8 cellular contexts compared by ENCODE assay signal in genomic region chr6:143427109-143427817, GRCh38. TPM values are rescaled to one million over a fixed set of nuclear protein-coding genes. Genes with fewer than 3 reads are reported as not detected.
DNase-seq lines count a peak whose midpoint lies in the region; ATAC-seq and TF ChIP-seq lines count a peak whose summit lies in the region.

No MANE protein-coding gene starts in this region.

- no peak overlapping the region for H3K4me3 Mint-ChIP-seq in activated T-cell treated with anti-CD3 and anti-CD28 coated beads, Interleukin-2, amount 50 U/mL, for 4 hours
- no peak overlapping the region for H3K4me3 Mint-ChIP-seq in neural progenitor cell

- peaks cover 16% of the 10 kb centered on the region for H3K36me3 Mint-ChIP-seq in activated T-cell treated with anti-CD3 and anti-CD28 coated beads, Interleukin-2, amount 50 U/mL, for 4 hours (ENCODE audit: insufficient read depth)
- H3K36me3 Mint-ChIP-seq in neural progenitor cell: no peaks in the 10 kb centered on the region

- H3F3A ChIP-seq in neural progenitor cell (ENCODE audit: low read depth): no peaks in the 10 kb centered on the region

- no peaks in the 10 kb centered on the region for H4K20me1 ChIP-seq in DND-41 (ENCODE audit: insufficient read depth, low read length)
- no peaks in the 10 kb centered on the region for H4K20me1 ChIP-seq in fibroblast of lung (ENCODE audit: control insufficient read depth, extremely low read depth, insufficient read depth, low read length)
- H4K20me1 ChIP-seq in neural progenitor cell (ENCODE audit: low read depth): no peaks in the 10 kb centered on the region

- no peak overlapping the region for H3K9ac ChIP-seq in DND-41 (ENCODE audit: low read depth, low read length)
- H3K9ac ChIP-seq in fibroblast of lung (ENCODE audit: insufficient read depth, low read length): no peak overlapping the region
- no peak overlapping the region for H3K9ac ChIP-seq in neural progenitor cell

- peaks cover 5% of the 10 kb centered on the region for H3K4me1 Mint-ChIP-seq in activated T-cell treated with anti-CD3 and anti-CD28 coated beads, Interleukin-2, amount 50 U/mL, for 4 hours (ENCODE audit: low read depth)
- H3K4me1 Mint-ChIP-seq in neural progenitor cell: no peaks in the 10 kb centered on the region

- DNase-seq in DND-41: peak; percentile 77
- DNase-seq in HT1080 (ENCODE audit: low read depth): peak; percentile 76
- DNase-seq in OCI-M2 (lab: John Stamatoyannopoulos, UW; ENCODE audit: unreplicated experiment): peak; percentile 18
- peak; percentile 68 for DNase-seq in activated T-cell treated with anti-CD3 and anti-CD28 coated beads, Interleukin-2, amount 50 U/mL, for 4 hours
- peak; percentile 84 to 92 for DNase-seq in fibroblast of lung (ENCODE audit: low read depth in 2 of 2)
- peak; percentile 88 for DNase-seq in neural progenitor cell (ENCODE audit: low spot score)
- DNase-seq in superior temporal gyrus (ENCODE audit: extremely low spot score): peak; percentile 80

- no peaks in the 10 kb centered on the region for H3K27me3 ChIP-seq in DND-41 (ENCODE audit: insufficient read depth, low read length, poor library complexity)
- H3K27me3 ChIP-seq in fibroblast of lung (ENCODE audit: control insufficient read depth, insufficient read depth, low read length): no peaks in the 10 kb centered on the region
- no peaks in the 10 kb centered on the region for H3K27me3 ChIP-seq in neural progenitor cell

- H3K79me2 ChIP-seq in DND-41 (ENCODE audit: insufficient read depth, low read length): no peaks in the 10 kb centered on the region
- no peaks in the 10 kb centered on the region for H3K79me2 ChIP-seq in fibroblast of lung (ENCODE audit: control insufficient read depth, insufficient read depth, low read length)
- H3K79me2 ChIP-seq in neural progenitor cell (ENCODE audit: low read depth): no peaks in the 10 kb centered on the region

- ATAC-seq in DND-41 (ENCODE audit: insufficient read depth, low read depth) (peak; percentile 100), GM21515 (IDR thresholded peaks at IDR 0.05; ENCODE audit: unreplicated experiment) (peak; percentile 100)
- peak; percentile 95 to 98 for ATAC-seq in activated T-cell treated with anti-CD3 and anti-CD28 coated beads, Interleukin-2, amount 50 U/mL, for 4 hours

- H2AFZ ChIP-seq in DND-41 (ENCODE audit: low read depth, low read length) (no peak overlapping the region), fibroblast of lung (ENCODE audit: low read length) (no peak overlapping the region), neural progenitor cell (replicated peaks) (no peak overlapping the region)

- H3K27me3 Mint-ChIP-seq in activated T-cell treated with anti-CD3 and anti-CD28 coated beads, Interleukin-2, amount 50 U/mL, for 4 hours (ENCODE audit: low read depth): no peaks in the 10 kb centered on the region
- H3K27me3 Mint-ChIP-seq in neural progenitor cell (ENCODE audit: insufficient read depth, low read depth): no peaks in the 10 kb centered on the region

- H3K4me3 ChIP-seq in DND-41 (ENCODE audit: low read depth in 1 of 2, low read length in 2 of 2) (no peak overlapping the region), fibroblast of lung (replicated peaks in 1 of 4; ENCODE audit: control extremely low read depth in 1 of 4, insufficient read depth in 1 of 4, low read depth in 3 of 4, low read length in 4 of 4) (no peak overlapping the region), neural progenitor cell (no peak overlapping the region)

- TF ChIP-seq CTCF in DND-41 (IDR thresholded peaks at IDR 0.05; ENCODE audit: borderline replicate concordance, extremely low read depth, low read length, poor library complexity, severe bottlenecking) (peak; percentile 96), fibroblast of lung (conservative IDR thresholded peaks at IDR 0.05 in 1 of 2, IDR thresholded peaks at IDR 0.05 in 1 of 2; ENCODE audit: low read depth in 1 of 2, low read length in 2 of 2) (peak; percentile 98 to 100), neural progenitor cell (IDR thresholded peaks at IDR 0.05) (peak; percentile 98)

- no peaks in the 10 kb centered on the region for H3K4me1 ChIP-seq in DND-41 (ENCODE audit: insufficient read depth, low read length)
- peaks cover 3% of the 10 kb centered on the region for H3K4me1 ChIP-seq in fibroblast of lung (ENCODE audit: control insufficient read depth, extremely low read depth, insufficient read depth, low read length)
- no peaks in the 10 kb centered on the region for H3K4me1 ChIP-seq in neural progenitor cell

- H3K36me3 ChIP-seq in DND-41 (ENCODE audit: insufficient read depth, low read length) (peaks cover 16% of the 10 kb centered on the region; the same call in 1 of the 2 replicates), fibroblast of lung (ENCODE audit: control insufficient read depth, insufficient read depth, low read length) (no peaks in the 10 kb centered on the region), neural progenitor cell (no peaks in the 10 kb centered on the region)

- H3K4me2 ChIP-seq in DND-41 (ENCODE audit: insufficient read depth, low read length) (no peak overlapping the region), fibroblast of lung (ENCODE audit: extremely low read depth, insufficient read depth, low read length) (no peak overlapping the region), neural progenitor cell (no peak overlapping the region)

- H3K27ac ChIP-seq in DND-41 (ENCODE audit: low read length) (no peak overlapping the region), fibroblast of lung (ENCODE audit: insufficient read depth, low read length) (no peak overlapping the region), neural progenitor cell (no peak overlapping the region)

- no peak overlapping the region for H3K27ac Mint-ChIP-seq in neural progenitor cell

- H3K9me3 ChIP-seq in DND-41 (ENCODE audit: insufficient read depth, low read length, severe bottlenecking): no peaks in the 10 kb centered on the region
- no peaks in the 10 kb centered on the region for H3K9me3 ChIP-seq in fibroblast of lung (ENCODE audit: control insufficient read depth, insufficient read depth, low read depth, low read length)
- H3K9me3 ChIP-seq in neural progenitor cell (ENCODE audit: low read depth): no peaks in the 10 kb centered on the region

- no peaks in the 10 kb centered on the region for H3K9me3 Mint-ChIP-seq in activated T-cell treated with anti-CD3 and anti-CD28 coated beads, Interleukin-2, amount 50 U/mL, for 4 hours
- H3K9me3 Mint-ChIP-seq in neural progenitor cell: no peaks in the 10 kb centered on the region

RNA-seq across cellular contexts. Expression of gene ADAT2, which starts 23.2 kb away (rescaled TPM):
- total RNA-seq in HT1080 (2014; rRNA removed; shearing (Covaris generic)): 5.2 and 5.8 TPM in 2 replicates
- 5.5 and 7.1 TPM in 2 replicates for polyA plus RNA-seq in HT1080 (2015; cell fraction: cytosol; rRNA removed)
- 55.7 and 61.5 TPM in 2 replicates for polyA plus RNA-seq in HT1080 (2015; cell fraction: nucleus; rRNA removed)
- 10 to 100 TPM; 28.8 to 30.9 (median 29.3) TPM for total RNA-seq in activated T-cell treated with anti-CD3 and anti-CD28 coated beads, Interleukin-2, amount 50 U/mL, for 4 hours
- 4.1 and 5.0 TPM in 2 replicates for total RNA-seq in fibroblast of lung
- 4.7 TPM in 2 replicates for polyA plus RNA-seq in fibroblast of lung
- polyA plus RNA-seq in fibroblast of lung (2012): 3.4 and 3.7 TPM in 2 replicates
- polyA minus RNA-seq in fibroblast of lung (ENCODE audit: low replicate concordance): 0.16 and 1.1 TPM in 2 replicates
- total RNA-seq in neural progenitor cell (ENCODE audit: low replicate concordance): 12.2 and 17.8 TPM in 2 replicates

RNA-seq across cellular contexts. Expression of gene PEX3, which starts 23.3 kb away (rescaled TPM):
- 26.7 and 27.7 TPM in 2 replicates for total RNA-seq in HT1080 (2014; rRNA removed; shearing (Covaris generic))
- 12.2 and 13.8 TPM in 2 replicates for polyA plus RNA-seq in HT1080 (2015; cell fraction: cytosol; rRNA removed)
- polyA plus RNA-seq in HT1080 (2015; cell fraction: nucleus; rRNA removed): 23.8 and 29.5 TPM in 2 replicates
- 10 to 100 TPM; 22.3 to 26.5 (median 25.5) TPM for total RNA-seq in activated T-cell treated with anti-CD3 and anti-CD28 coated beads, Interleukin-2, amount 50 U/mL, for 4 hours
- 20.3 and 25.6 TPM in 2 replicates for total RNA-seq in fibroblast of lung
- 22.4 and 31.2 TPM in 2 replicates for polyA plus RNA-seq in fibroblast of lung
- polyA plus RNA-seq in fibroblast of lung (2012): 16.9 and 23.3 TPM in 2 replicates
- 6.4 and 13.0 TPM in 2 replicates for polyA minus RNA-seq in fibroblast of lung (ENCODE audit: low replicate concordance)
- total RNA-seq in neural progenitor cell (ENCODE audit: low replicate concordance): 12.0 and 25.5 TPM in 2 replicates

Comparison
In these comparisons a context has a peak if more than half of its experiments do, and no peak if none do; other contexts are left out.
1. DNase-seq: peak in every context shown above with its lines; median percentile 88 in fibroblast of lung; 88 in neural progenitor cell; 80 in superior temporal gyrus; 77 in DND-41; 76 in HT1080; 68 in activated T-cell treated with anti-CD3 and anti-CD28 coated beads, Interleukin-2, amount 50 U/mL, for 4 hours; 18 in OCI-M2.